13 cellular contexts compared by ENCODE assay signal in the genomic region with DNA sequence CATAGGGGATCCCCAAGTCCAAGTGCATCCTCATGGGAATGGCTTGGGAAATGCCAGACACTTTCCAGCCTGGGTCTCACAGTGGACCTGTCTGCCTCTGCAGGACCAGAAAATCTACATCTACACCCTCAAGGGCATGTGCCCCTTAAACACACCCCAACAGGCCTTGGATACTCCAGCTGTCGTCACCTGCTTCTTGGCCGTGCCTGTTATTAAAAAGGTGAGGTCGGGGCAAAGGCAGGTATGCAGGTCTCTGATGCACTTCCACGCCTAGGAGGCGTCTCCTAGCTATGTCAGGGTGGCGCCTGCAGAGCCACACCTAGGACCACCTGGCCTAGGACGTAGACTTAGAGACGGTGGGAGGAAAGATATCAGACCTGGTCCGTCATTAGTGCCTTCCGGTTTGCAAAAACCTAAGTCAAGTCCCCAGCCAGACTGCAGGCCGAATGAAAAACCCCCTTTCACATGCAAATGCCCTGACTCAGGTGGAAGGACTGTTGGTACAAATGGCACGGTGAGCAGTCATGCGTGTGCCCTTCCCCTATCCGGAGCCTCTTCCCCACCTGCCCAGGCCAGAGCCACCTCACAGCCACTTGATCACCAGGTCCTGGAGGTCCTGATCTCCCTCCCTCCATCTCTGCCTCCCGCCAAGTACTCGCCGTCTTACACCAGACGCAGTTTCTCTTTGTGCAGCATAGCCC.
DNase-seq lines count a peak whose midpoint lies in the region; ATAC-seq and TF ChIP-seq lines count a peak whose summit lies in the region.
"Had no signal": no experiment of that assay in that cellular context is flagged by ENCODE, and none has a peak within 500 bp of the region (broad histone marks: within the 10 kb centered on the region; RNA-seq: fewer than 3 reads in every experiment).

No MANE protein-coding gene starts in this region.

- H3K27me3 ChIP-seq in endodermal cell (ENCODE audit: control insufficient read depth, insufficient read depth, low read length, poor library complexity, severe bottlenecking) (no peaks in the 10 kb centered on the region), transverse colon (no peaks in the 10 kb centered on the region), SJCRH30 (no peaks in the 10 kb centered on the region)
- H3K27me3 ChIP-seq: body of pancreas had no signal

- H3K4me3 ChIP-seq in endodermal cell (ENCODE audit: low read length) (no peak overlapping the region), transverse colon (no peak overlapping the region), SJCRH30 (no peak overlapping the region)
- H3K4me3 ChIP-seq: body of pancreas, K562 had no signal

- H3K27ac ChIP-seq in endodermal cell (ENCODE audit: low read depth, low read length) (no peak overlapping the region), transverse colon (no peak overlapping the region), SJCRH30 (no peak overlapping the region)

- H3K9me3 Mint-ChIP-seq in activated T-cell treated with anti-CD3 and anti-CD28 coated beads, Interleukin-2, amount 50 U/mL, for 24 hours: no peaks in the 10 kb centered on the region
- H3K9me3 Mint-ChIP-seq in endodermal cell: peaks cover 10% of the 10 kb centered on the region
- H3K9me3 Mint-ChIP-seq: naive thymus-derived CD8-positive, alpha-beta T cell had no signal

- H3K27me3 Mint-ChIP-seq in activated T-cell treated with anti-CD3 and anti-CD28 coated beads, Interleukin-2, amount 50 U/mL, for 24 hours: no peaks in the 10 kb centered on the region
- H3K27me3 Mint-ChIP-seq in endodermal cell (ENCODE audit: insufficient read depth): no peaks in the 10 kb centered on the region
- H3K27me3 Mint-ChIP-seq: naive thymus-derived CD8-positive, alpha-beta T cell had no signal

- in situ Hi-C loops in transverse colon (cut with MboI; ENCODE audit: low pct_ligation_motif_present in 1 of 4, low pct_unique_long_range_greater_than_20kb in 1 of 4, low sequenced_read_pairs in 3 of 4): no loop called here

- TF ChIP-seq POLR2A in transverse colon (IDR thresholded peaks at IDR 0.05): no peak

- H3K36me3 ChIP-seq in endodermal cell (ENCODE audit: control insufficient read depth, insufficient read depth, low read length) (no peaks in the 10 kb centered on the region), transverse colon (peaks cover 0 to 34% (median 7%) of the 10 kb centered on the region in 4 donors), SJCRH30 (peaks cover 3% of the 10 kb centered on the region; the same call in 1 of the 2 replicates)

- H3K4me1 Mint-ChIP-seq in activated T-cell treated with anti-CD3 and anti-CD28 coated beads, Interleukin-2, amount 50 U/mL, for 24 hours (ENCODE audit: low read depth): no peaks in the 10 kb centered on the region
- peaks cover 3% of the 10 kb centered on the region for H3K4me1 Mint-ChIP-seq in endodermal cell

- TF ChIP-seq CTCF in endodermal cell (conservative IDR thresholded peaks at IDR 0.05): no peak
- no peak for TF ChIP-seq CTCF in transverse colon (IDR thresholded peaks at IDR 0.05)

- H3K36me3 Mint-ChIP-seq in activated T-cell treated with anti-CD3 and anti-CD28 coated beads, Interleukin-2, amount 50 U/mL, for 24 hours (ENCODE audit: low read depth): no peaks in the 10 kb centered on the region
- H3K36me3 Mint-ChIP-seq in endodermal cell (ENCODE audit: low read depth): peaks cover 17% of the 10 kb centered on the region
- H3K36me3 Mint-ChIP-seq: naive thymus-derived CD8-positive, alpha-beta T cell had no signal

- no peak overlapping the region for H3K27ac Mint-ChIP-seq in activated T-cell treated with anti-CD3 and anti-CD28 coated beads, Interleukin-2, amount 50 U/mL, for 24 hours
- peak overlapping the region; percentile 59 for H3K27ac Mint-ChIP-seq in endodermal cell
- H3K27ac Mint-ChIP-seq: naive thymus-derived CD8-positive, alpha-beta T cell had no signal

- no peaks in the 10 kb centered on the region for H3K4me1 ChIP-seq in endodermal cell (ENCODE audit: control insufficient read depth, insufficient read depth, low read length)
- H3K4me1 ChIP-seq in transverse colon: peaks cover 0 to 9% (median 0%) of the 10 kb centered on the region in 4 donors
- no peaks in the 10 kb centered on the region; the same call in 1 of the 2 replicates for H3K4me1 ChIP-seq in SJCRH30

- H3K4me3 Mint-ChIP-seq in activated T-cell treated with anti-CD3 and anti-CD28 coated beads, Interleukin-2, amount 50 U/mL, for 24 hours: no peak overlapping the region
- H3K4me3 Mint-ChIP-seq in endodermal cell: no peak overlapping the region
- H3K4me3 Mint-ChIP-seq: naive thymus-derived CD8-positive, alpha-beta T cell had no signal

- ATAC-seq in HG03045 (IDR thresholded peaks at IDR 0.05; ENCODE audit: unreplicated experiment) (peak; percentile 51), GM21528 (IDR thresholded peaks at IDR 0.05; ENCODE audit: low FRiP score, unreplicated experiment) (no peak)
- ATAC-seq: body of pancreas; K562; naive thymus-derived CD8-positive, alpha-beta T cell had no signal

- no peak overlapping the region for H3K9ac ChIP-seq in endodermal cell (ENCODE audit: extremely low read depth, low read length, poor library complexity, severe bottlenecking)

- 82 to 84% methylated on average over 18 of the region's 18 CpGs for WGBS in endodermal cell (ENCODE audit: insufficient coverage in 1 of 2, insufficient read length in 1 of 2), 2 experiments
- WGBS in transverse colon (ENCODE audit: low coverage in 1 of 2), 2 donors: 84% methylated on average over 18 of the region's 18 CpGs; no CpG with 5 or more reads in 1 of the 2 donors

- peak; percentile 17 for DNase-seq in activated T-cell treated with anti-CD3 and anti-CD28 coated beads, Interleukin-2, amount 50 U/mL, for 24 hours
- DNase-seq in activated T-cell treated with anti-CD3 and anti-CD28 coated beads, Interleukin-2, amount 50 U/mL, for 1 hour: no peak
- DNase-seq in endodermal cell (peak; percentile 57), transverse colon (peak; percentile 18), cerebellum (ENCODE audit: low spot score) (no peak), SJCRH30 (no peak)
- DNase-seq: 8988T; activated T-cell treated with anti-CD3 and anti-CD28 coated beads, Interleukin-2, amount 50 U/mL, for 48 hours; body of pancreas; naive thymus-derived CD8-positive, alpha-beta T cell had no signal

- intact Hi-C loops in transverse colon (cut with DNase I; ENCODE audit: low total_unique reads): no loop called here

- H3K9me3 ChIP-seq in endodermal cell (ENCODE audit: control insufficient read depth, low read length): no peaks in the 10 kb centered on the region
- H3K9me3 ChIP-seq in transverse colon: no peaks in the 10 kb centered on the region
- no peaks in the 10 kb centered on the region for H3K9me3 ChIP-seq in SJCRH30 (replicated peaks)
- H3K9me3 ChIP-seq: body of pancreas had no signal

- TF ChIP-seq EP300 in transverse colon (IDR thresholded peaks at IDR 0.05; ENCODE audit: low read depth): no peak

Comparison
In these comparisons a context has a peak if more than half of its experiments do, and no peak if none do; other contexts are left out.
1. DNase-seq: peak in activated T-cell treated with anti-CD3 and anti-CD28 coated beads, Interleukin-2, amount 50 U/mL, for 24 hours (single experiment), endodermal cell (single experiment) and transverse colon (single experiment); none in activated T-cell treated with anti-CD3 and anti-CD28 coated beads, Interleukin-2, amount 50 U/mL, for 1 hour (single experiment), cerebellum (single experiment) and SJCRH30 (0 of 2).